In genomic region chr2:128513416-128514283, GRCh38 we compare ENCODE assay signal across 11 cellular contexts.
A peak's percentile ranks its signal among the peaks of the same experiment; 100 is the strongest.
DNase-seq lines count a peak whose midpoint lies in the region; ATAC-seq and TF ChIP-seq lines count a peak whose summit lies in the region.
"Had no signal": no experiment of that assay in that cellular context is flagged by ENCODE, and none has a peak within 500 bp of the region (broad histone marks: within the 10 kb centered on the region; RNA-seq: fewer than 3 reads in every experiment).

No MANE protein-coding gene starts in this region.

- H3K36me3 ChIP-seq in GM23338 (ENCODE audit: insufficient read depth) = no peaks in the 10 kb centered on the region

- H3K36me3 Mint-ChIP-seq in T-helper 17 cell (ENCODE audit: low read depth) = no peaks in the 10 kb centered on the region
- H3K36me3 Mint-ChIP-seq in GM23338 (ENCODE audit: low read depth) = no peaks in the 10 kb centered on the region

- DNase-seq in T-helper 17 cell (no peak), putamen (ENCODE audit: low spot score) (peak; percentile 30), dedifferentiated amniotic fluid mesenchymal stem cell (ENCODE audit: extremely low spot score) (no peak), GM23338 (ENCODE audit: low spot score) (no peak)
- DNase-seq in stimulated activated CD8-positive, alpha-beta memory T cell treated with anti-CD3 and anti-CD28 coated beads, Interleukin-4, amount 100 ng/mL, for 48 hours = no peak
- DNase-seq: activated CD8-positive, alpha-beta memory T cell treated with anti-CD3 and anti-CD28 coated beads, Interleukin-2, amount 50 U/mL, for 4 hours had no signal

- no peak overlapping the region for H3K4me3 ChIP-seq in GM23338
- H3K4me3 ChIP-seq: coronary artery had no signal

- H3K4me3 Mint-ChIP-seq in T-helper 17 cell = peak overlapping the region; percentile 10
- H3K4me3 Mint-ChIP-seq in GM23338 = no peak overlapping the region

- H3K27ac Mint-ChIP-seq in T-helper 17 cell (no peak overlapping the region), GM23338 (no peak overlapping the region)

- no peaks in the 10 kb centered on the region for H3K79me2 ChIP-seq in GM23338 (replicated peaks; ENCODE audit: insufficient read depth)

- no peak for TF ChIP-seq CTCF in GM23338 (conservative IDR thresholded peaks at IDR 0.05; ENCODE audit: low read depth in 2 of 2)

- peaks cover 8% of the 10 kb centered on the region; the same call in 1 of the 2 replicates for H3K4me1 ChIP-seq in GM23338 (ENCODE audit: insufficient read depth)

- H3K27me3 Mint-ChIP-seq in T-helper 17 cell (peaks cover 34% of the 10 kb centered on the region), GM23338 (ENCODE audit: insufficient read depth, low read depth, poor library complexity) (no peaks in the 10 kb centered on the region)

- H3K4me1 Mint-ChIP-seq in T-helper 17 cell = no peaks in the 10 kb centered on the region
- H3K4me1 Mint-ChIP-seq in GM23338 = peaks cover 9% of the 10 kb centered on the region

- no peaks in the 10 kb centered on the region for H3F3A ChIP-seq in GM23338 (replicated peaks; ENCODE audit: low read depth)

- H2AFZ ChIP-seq in GM23338 = no peak overlapping the region

- ATAC-seq in GM19452 (IDR thresholded peaks at IDR 0.05; ENCODE audit: unreplicated experiment) (peak; percentile 87), HG03108 (IDR thresholded peaks at IDR 0.05; ENCODE audit: unreplicated experiment) (peak; percentile 93), T-helper 17 cell (peak; percentile 68), GM23338 (no peak), GM18873 (IDR thresholded peaks at IDR 0.05; ENCODE audit: low FRiP score, unreplicated experiment) (no peak)
- ATAC-seq: Panc1 had no signal

- no peaks in the 10 kb centered on the region for H4K20me1 ChIP-seq in GM23338 (replicated peaks; ENCODE audit: insufficient read depth)

- H3K4me2 ChIP-seq in GM23338 = no peak overlapping the region

- no peaks in the 10 kb centered on the region for H3K27me3 ChIP-seq in GM23338 (ENCODE audit: insufficient read depth)

- no peaks in the 10 kb centered on the region for H3K9me3 ChIP-seq in T-helper 17 cell (ENCODE audit: control insufficient read depth, low read length, poor library complexity, severe bottlenecking)

- no peaks in the 10 kb centered on the region for H3K9me2 ChIP-seq in GM23338 (ENCODE audit: insufficient read depth)

- H3K27ac ChIP-seq in GM23338 (ENCODE audit: low read depth) = no peak overlapping the region
- H3K27ac ChIP-seq: coronary artery had no signal

- no peaks in the 10 kb centered on the region; the same call in 2 of the 3 replicates for H3K9me3 Mint-ChIP-seq in GM23338

TF ChIP-seq in GM23338, 12 proteins besides CTCF, POLR2A, EP300 and RAD21:
- no peak for TF ChIP-seq EZH2phosphoT487 (IDR thresholded peaks at IDR 0.05; ENCODE audit: unreplicated experiment)

Comparison
In these comparisons a context has a peak if more than half of its experiments do, and no peak if none do; other contexts are left out.
1. ATAC-seq: peak in GM19452 (single experiment), HG03108 (single experiment) and T-helper 17 cell (single experiment); none in GM23338 (single experiment) and GM18873 (single experiment).